ENCODE assay signal across 8 cellular contexts in the genomic region with DNA sequence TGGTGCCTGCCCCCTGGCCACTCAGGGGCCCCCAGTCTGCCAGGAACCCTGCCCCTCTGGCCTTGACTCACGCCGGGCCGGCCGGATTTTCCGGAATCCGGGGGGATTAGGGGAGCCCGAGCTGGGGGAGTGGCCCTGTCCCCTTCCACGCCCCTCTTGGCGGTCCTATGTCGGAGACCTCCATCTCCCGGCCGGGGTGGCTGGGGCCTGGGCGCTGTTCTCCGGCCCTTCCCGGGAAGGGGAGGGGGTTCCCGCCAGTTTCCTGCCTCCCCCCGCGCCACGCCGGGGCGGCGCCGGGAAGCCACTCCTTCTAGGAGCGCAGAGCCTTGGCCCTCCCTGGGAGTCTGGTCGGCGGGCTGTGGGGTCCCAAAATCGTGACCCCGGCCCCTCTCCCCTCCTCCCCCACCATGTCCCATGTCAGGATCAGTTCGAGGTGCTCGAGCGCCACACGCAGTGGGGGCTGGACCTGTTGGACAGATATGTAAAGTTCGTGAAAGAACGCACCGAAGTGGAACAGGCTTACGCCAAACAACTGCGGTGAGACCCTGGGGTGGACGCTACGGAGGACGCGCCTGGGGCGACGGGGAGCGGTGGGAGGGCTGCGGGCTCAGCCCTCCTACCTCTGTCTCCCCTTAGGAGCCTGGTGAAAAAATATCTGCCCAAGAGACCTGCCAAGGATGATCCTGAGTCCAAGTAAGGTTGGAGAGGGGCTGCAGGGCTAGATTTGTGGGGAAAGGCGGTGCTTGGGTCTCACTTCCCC. TPM values are rescaled to one million over a fixed set of nuclear protein-coding genes. Genes with fewer than 3 reads are reported as not detected.
DNase-seq lines count a peak whose midpoint lies in the region; ATAC-seq and TF ChIP-seq lines count a peak whose summit lies in the region.

No MANE protein-coding gene starts in this region.

- H3K4me1 ChIP-seq in ACC112 (ENCODE audit: control insufficient read depth, insufficient read depth, low read length, unreplicated experiment), result peaks cover 38% of the 10 kb centered on the region

- peaks cover 43% of the 10 kb centered on the region for H3K79me2 ChIP-seq in ACC112 (ENCODE audit: control insufficient read depth, insufficient read depth, low read length, unreplicated experiment)

- peak overlapping the region; percentile 17 for H3K4me3 Mint-ChIP-seq in natural killer cell

- H3K9me3 Mint-ChIP-seq in natural killer cell, result no peaks in the 10 kb centered on the region

- peak overlapping the region; percentile 32 for H3K27ac ChIP-seq in ACC112 (ENCODE audit: low read depth, low read length)
- peak overlapping the region; percentile 60; the same call in 1 of the 2 replicates for H3K27ac ChIP-seq in VCaP

- peak overlapping the region; percentile 8 to 98 for H3K27ac Mint-ChIP-seq in natural killer cell

- H3K36me3 Mint-ChIP-seq in natural killer cell, result no peaks in the 10 kb centered on the region

- ATAC-seq in esophagus mucosa, result peak; percentile 22
- ATAC-seq in natural killer cell, result no peak
- no peak for ATAC-seq in GM19328 (IDR thresholded peaks at IDR 0.05; ENCODE audit: unreplicated experiment)
- ATAC-seq in HG02571 (IDR thresholded peaks at IDR 0.05; ENCODE audit: unreplicated experiment), result no peak

- no peak overlapping the region for H2AFZ ChIP-seq in ACC112 (ENCODE audit: low read length, unreplicated experiment)

- H3K36me3 ChIP-seq in ACC112 (ENCODE audit: insufficient read depth, low read length), result peaks cover 14% of the 10 kb centered on the region; the same call in 1 of the 2 replicates

- H3K27me3 Mint-ChIP-seq in natural killer cell (ENCODE audit: low read depth in 2 of 2), result no peaks in the 10 kb centered on the region

- TF ChIP-seq CTCF in GM20000 (IDR thresholded peaks at IDR 0.05; ENCODE audit: extremely low read depth, missing control alignments) (no peak), VCaP (conservative IDR thresholded peaks at IDR 0.05) (no peak), natural killer cell (IDR thresholded peaks at IDR 0.05) (no peak)

- DNase-seq in GM20000 (ENCODE audit: low spot score), result peak; percentile 70
- DNase-seq in natural killer cell, result no peak
- no peak for DNase-seq in HuH-7 (ENCODE audit: low spot score)

- H3K4me1 Mint-ChIP-seq in natural killer cell, result peaks cover 29 to 41% of the 10 kb centered on the region in 2 donors

- H3K27me3 ChIP-seq in ACC112 (ENCODE audit: insufficient read depth, low read length), result no peaks in the 10 kb centered on the region

- peak overlapping the region; percentile 82 for H3K4me3 ChIP-seq in ACC112 (ENCODE audit: low read depth, low read length)

- intact Hi-C loops in natural killer cell (cut with micrococcal nuclease), result no loop called here

RNA-seq across cellular contexts. Expression of a gene that starts 1.3 kb away (rescaled TPM):
- total RNA-seq in esophagus mucosa (129 TPM), natural killer cell (1 to 10 TPM; 1.0 to 5.2 (median 3.3) TPM)

RNA-seq across cellular contexts. Expression of a gene that starts 3.4 kb away (rescaled TPM):
- 65.9 TPM for total RNA-seq in esophagus mucosa
- total RNA-seq in natural killer cell, result 10 to 100 TPM; 66.1 to 78.0 (median 76.9) TPM

RNA-seq across cellular contexts. Expression of a gene that starts 20.3 kb away (rescaled TPM):
- 65.0 TPM for total RNA-seq in esophagus mucosa
- total RNA-seq in natural killer cell, result 1 to 10 TPM in 1 of 3 donors, under 1 TPM in 1, not detected in 1; 0.38 to 5.5 TPM

RNA-seq across cellular contexts. Expression of a gene that starts 26.5 kb away (rescaled TPM):
- 28.7 TPM for total RNA-seq in esophagus mucosa
- 10 to 100 TPM; 14.6 to 20.1 (median 15.3) TPM for total RNA-seq in natural killer cell

RNA-seq across cellular contexts. Expression of a gene that starts 31.7 kb away (rescaled TPM):
- total RNA-seq in esophagus mucosa (1.3 TPM), natural killer cell (100 to 1,000 TPM; 141 to 167 (median 164) TPM)

Comparison
In these comparisons a context has a peak if more than half of its experiments do, and no peak if none do; other contexts are left out.
1. RNA of a gene that starts 1.3 kb away (total RNA-seq): 129 TPM in esophagus mucosa (single experiment); 1.0 to 5.2 TPM in natural killer cell; every median in the first group is over 10 times any median in the second.
2. RNA of a gene that starts 20.3 kb away (total RNA-seq): 65.0 TPM in esophagus mucosa (single experiment); 0.38 to 5.5 TPM in natural killer cell; every median in the first group is over 10 times any median in the second.